ENCODE assay signal across 8 cellular contexts in the genomic region with DNA sequence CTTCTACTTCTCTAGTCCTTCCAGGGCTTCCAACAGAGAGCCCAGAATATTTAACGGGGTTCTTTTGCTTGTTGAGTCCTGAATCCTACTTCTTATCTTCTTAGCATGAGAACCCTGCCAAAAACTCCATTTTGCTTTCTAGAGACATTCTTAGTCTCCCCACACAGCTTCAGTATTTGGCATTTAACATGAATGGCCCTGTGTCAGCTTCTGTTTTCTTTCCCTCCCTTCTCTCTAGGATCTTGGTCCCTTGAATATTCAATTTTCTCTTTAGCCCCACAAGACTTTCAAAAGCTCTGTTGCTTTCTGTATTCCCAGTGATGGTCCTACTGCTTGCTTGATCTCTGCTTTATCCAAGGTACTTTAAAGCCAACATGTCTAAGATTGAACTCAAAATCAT.
"Had no signal": no experiment of that assay in that cellular context is flagged by ENCODE, and none has a peak within 500 bp of the region (broad histone marks: within the 10 kb centered on the region; RNA-seq: fewer than 3 reads in every experiment).

No MANE protein-coding gene starts in this region.

- H3K27me3 Mint-ChIP-seq: IgD-negative memory B cell had no signal

- H3K4me1 ChIP-seq: HAP-1 had no signal

- H3K27ac Mint-ChIP-seq: HFFc6, IgD-negative memory B cell had no signal

- H2AFZ ChIP-seq: GM23248 had no signal

- ATAC-seq: HCT116, HepG2 had no signal

- H3K4me3 Mint-ChIP-seq: HFFc6, IgD-negative memory B cell had no signal

- DNase-seq: GM23248, HFFc6, KBM-7 had no signal

- H3K27ac ChIP-seq: GM23248, KMS-11 had no signal

- H3K4me3 ChIP-seq: GM23248, HAP-1 had no signal

- H3K9me3 Mint-ChIP-seq: HFFc6, IgD-negative memory B cell had no signal

- H3K9ac ChIP-seq: GM23248, KMS-11 had no signal

- H3K9me3 ChIP-seq: HAP-1 had no signal

- H3K36me3 ChIP-seq: HAP-1 had no signal

- H3K4me2 ChIP-seq: KMS-11 had no signal

- H3K36me3 Mint-ChIP-seq: IgD-negative memory B cell had no signal
